8 cellular contexts compared by ENCODE assay signal in genomic region chr14:51978566-51979398, GRCh38. TPM values are rescaled to one million over a fixed set of nuclear protein-coding genes. Genes with fewer than 3 reads are reported as not detected.
DNase-seq lines count a peak whose midpoint lies in the region; ATAC-seq and TF ChIP-seq lines count a peak whose summit lies in the region.

No MANE protein-coding gene starts in this region.

- no peaks in the 10 kb centered on the region for H3K36me3 Mint-ChIP-seq in CD4-positive, alpha-beta memory T cell
- no peaks in the 10 kb centered on the region for H3K36me3 Mint-ChIP-seq in activated naive CD8-positive, alpha-beta T cell treated with anti-CD3 and anti-CD28 coated beads for 36 hours

- H3K4me1 Mint-ChIP-seq in CD4-positive, alpha-beta memory T cell = peaks cover 0 to 6% (median 5%) of the 10 kb centered on the region in 4 donors
- H3K4me1 Mint-ChIP-seq in activated naive CD8-positive, alpha-beta T cell treated with anti-CD3 and anti-CD28 coated beads for 36 hours = peaks cover 10% of the 10 kb centered on the region

- peaks cover 7% of the 10 kb centered on the region for H3K4me1 ChIP-seq in CD4-positive, alpha-beta memory T cell (ENCODE audit: insufficient read depth, low read length)
- H3K4me1 ChIP-seq in psoas muscle = no peaks in the 10 kb centered on the region
- peaks cover 0 to 2% of the 10 kb centered on the region in 2 donors for H3K4me1 ChIP-seq in aorta (ENCODE audit: control insufficient read depth in 1 of 2, insufficient read depth in 2 of 2, low read length in 2 of 2)

- H3K27me3 Mint-ChIP-seq in CD4-positive, alpha-beta memory T cell = no peaks in the 10 kb centered on the region
- peaks cover 5% of the 10 kb centered on the region for H3K27me3 Mint-ChIP-seq in activated naive CD8-positive, alpha-beta T cell treated with anti-CD3 and anti-CD28 coated beads for 36 hours

- H3K9me3 ChIP-seq in CD4-positive, alpha-beta memory T cell (ENCODE audit: control insufficient read depth in 1 of 2, low read length in 2 of 2) = no peaks in the 10 kb centered on the region
- H3K9me3 ChIP-seq in SU-DHL-6 (ENCODE audit: insufficient read depth, low read length) (no peaks in the 10 kb centered on the region), psoas muscle (no peaks in the 10 kb centered on the region), aorta (ENCODE audit: control insufficient read depth, low read length) (no peaks in the 10 kb centered on the region)

- POLR2A ChIA-PET in CD4-positive, alpha-beta memory T cell (lab: Charles Lee; ENCODE audit: partially characterized antibody) = interaction anchor here (0.8 to 1.8 kb wide), 5 partner anchors 106 to 199 kb away, joined by 3 to 8 read pairs (median 4); partner anchors contain the start of gene GNG2

- no peaks in the 10 kb centered on the region for H4K20me1 ChIP-seq in SU-DHL-6 (ENCODE audit: low read depth, low read length)

- H3K9me2 ChIP-seq in SU-DHL-6 (replicated peaks; ENCODE audit: insufficient read depth, low read length) = no peaks in the 10 kb centered on the region

- H3K9ac ChIP-seq in SU-DHL-6 (ENCODE audit: low read length) = no peak overlapping the region

- H3F3A ChIP-seq in SU-DHL-6 (ENCODE audit: insufficient read depth) = no peaks in the 10 kb centered on the region

- no peaks in the 10 kb centered on the region for H3K79me2 ChIP-seq in SU-DHL-6 (ENCODE audit: insufficient read depth, low read length)

- no peaks in the 10 kb centered on the region for H3K36me3 ChIP-seq in CD4-positive, alpha-beta memory T cell (ENCODE audit: insufficient read depth, low read length)
- no peaks in the 10 kb centered on the region for H3K36me3 ChIP-seq in SU-DHL-6 (ENCODE audit: low read length)
- no peaks in the 10 kb centered on the region for H3K36me3 ChIP-seq in psoas muscle (ENCODE audit: insufficient read depth in 1 of 2, low read depth in 1 of 2)
- no peaks in the 10 kb centered on the region for H3K36me3 ChIP-seq in aorta (ENCODE audit: control insufficient read depth in 1 of 2, insufficient read depth in 2 of 2, low read length in 1 of 2)

- H3K27me3 ChIP-seq in CD4-positive, alpha-beta memory T cell (ENCODE audit: insufficient read depth, low read length) = no peaks in the 10 kb centered on the region
- no peaks in the 10 kb centered on the region for H3K27me3 ChIP-seq in SU-DHL-6 (ENCODE audit: low read length)
- no peaks in the 10 kb centered on the region for H3K27me3 ChIP-seq in psoas muscle (ENCODE audit: insufficient read depth in 3 of 3, low read length in 2 of 3)
- no peaks in the 10 kb centered on the region for H3K27me3 ChIP-seq in aorta (ENCODE audit: control insufficient read depth in 1 of 2, insufficient read depth in 2 of 2, low read length in 1 of 2)

- H3K4me3 ChIP-seq in CD4-positive, alpha-beta memory T cell (ENCODE audit: low read length in 2 of 2) = no peak overlapping the region
- no peak overlapping the region for H3K4me3 ChIP-seq in SU-DHL-6 (ENCODE audit: insufficient read depth, low read length, poor library complexity, severe bottlenecking)
- H3K4me3 ChIP-seq in psoas muscle = no peak overlapping the region
- no peak overlapping the region for H3K4me3 ChIP-seq in aorta (ENCODE audit: low read length in 2 of 2)

- no peaks in the 10 kb centered on the region for H3K9me3 Mint-ChIP-seq in CD4-positive, alpha-beta memory T cell
- H3K9me3 Mint-ChIP-seq in activated naive CD8-positive, alpha-beta T cell treated with anti-CD3 and anti-CD28 coated beads for 36 hours = peaks cover under 1% of the 10 kb centered on the region

- peak overlapping the region in 1 of 8 donors; percentile 34 for H3K4me3 Mint-ChIP-seq in CD4-positive, alpha-beta memory T cell
- H3K4me3 Mint-ChIP-seq in activated naive CD8-positive, alpha-beta T cell treated with anti-CD3 and anti-CD28 coated beads for 36 hours = no peak overlapping the region

- ATAC-seq in GM21786 (IDR thresholded peaks at IDR 0.05; ENCODE audit: unreplicated experiment) = peak; percentile 74
- peak; percentile 56 to 85 (median 65) for ATAC-seq in psoas muscle
- ATAC-seq in aorta (ENCODE audit: low FRiP score) = peak; percentile 82

- CTCF ChIA-PET in CD4-positive, alpha-beta memory T cell (lab: Charles Lee; ENCODE audit: partially characterized antibody) = interaction anchor here (0.7 to 4.7 kb wide), 49 partner anchors 9 to 700 kb away, joined by 3 to 78 read pairs (median 4); partner anchors contain the start of genes FRMD6, GNG2 and RTRAF

- H3K4me2 ChIP-seq in SU-DHL-6 (ENCODE audit: low read depth, low read length, poor library complexity, severe bottlenecking) = no peak overlapping the region

- DNase-seq in CD4-positive, alpha-beta memory T cell = peak; percentile 71 to 76 (median 73)
- DNase-seq in NCI-H1417 (lab: John Stamatoyannopoulos, UW) (peak; percentile 83 to 94 (median 88)), cardiac septum (ENCODE audit: low spot score) (peak; percentile 90), psoas muscle (peak; percentile 73 to 84), aorta (peak; percentile 87 to 91)
- peak; percentile 72 for DNase-seq in activated naive CD8-positive, alpha-beta T cell treated with anti-CD3 and anti-CD28 coated beads for 36 hours

- 19 to 21% (median 20%) methylated on average over 13 of the region's 13 CpGs for WGBS in psoas muscle, 3 donors
- WGBS in aorta, 2 donors = 9 to 10% methylated on average over 13 of the region's 13 CpGs

- intact Hi-C loops in CD4-positive, alpha-beta memory T cell (cut with micrococcal nuclease) = loop anchor here (1.0 kb wide), 3 partner anchors 118 to 198 kb away; partner anchors contain the start of gene GNG2
- intact Hi-C loops in cardiac septum (cut with DNase I) (loop anchor here (2.0 to 10.0 kb wide), 2 partner anchors 124 to 194 kb away; no protein-coding TSS in a partner anchor), psoas muscle (cut with DNase I) (loop anchor here in 1 of 2 donors (5.0 kb wide), 1 partner anchor 196 kb away; no protein-coding TSS in a partner anchor), aorta (cut with DNase I) (no loop called here)

- TF ChIP-seq CTCF in SU-DHL-6 (IDR thresholded peaks at IDR 0.05; ENCODE audit: insufficient read depth, low read length, poor library complexity, severe bottlenecking) (peak; percentile 96), psoas muscle (IDR thresholded peaks at IDR 0.05) (peak; percentile 91)

- peak overlapping the region in 2 of 7 donors; percentile 47 to 48 for H3K27ac Mint-ChIP-seq in CD4-positive, alpha-beta memory T cell
- no peak overlapping the region for H3K27ac Mint-ChIP-seq in activated naive CD8-positive, alpha-beta T cell treated with anti-CD3 and anti-CD28 coated beads for 36 hours

- peak overlapping the region; percentile 24 for H2AFZ ChIP-seq in SU-DHL-6 (ENCODE audit: low read depth, low read length, severe bottlenecking)

- no peak overlapping the region for H3K27ac ChIP-seq in CD4-positive, alpha-beta memory T cell (ENCODE audit: low read depth, low read length)
- no peak overlapping the region for H3K27ac ChIP-seq in SU-DHL-6 (ENCODE audit: low read depth, low read length)
- H3K27ac ChIP-seq in psoas muscle = no peak overlapping the region
- no peak overlapping the region for H3K27ac ChIP-seq in aorta (ENCODE audit: low read depth in 1 of 2, low read length in 2 of 2)

RNA-seq across cellular contexts. Expression of gene RTRAF, which starts 10.6 kb away (rescaled TPM):
- 100 to 1,000 TPM; 105 to 114 TPM for total RNA-seq in CD4-positive, alpha-beta memory T cell
- 100 to 1,000 TPM; 162 to 201 TPM for polyA plus RNA-seq in CD4-positive, alpha-beta memory T cell
- total RNA-seq in activated naive CD8-positive, alpha-beta T cell treated with anti-CD3 and anti-CD28 coated beads for 36 hours = 100 to 1,000 TPM; 235 to 243 TPM
- 159 TPM for total RNA-seq in cardiac septum
- total RNA-seq in psoas muscle = 100 to 1,000 TPM; 153 to 174 (median 166) TPM
- polyA plus RNA-seq in psoas muscle = 100 to 1,000 TPM; 110 to 151 (median 135) TPM
- total RNA-seq in aorta = 100 to 1,000 TPM; 110 to 117 TPM
- polyA plus RNA-seq in aorta = 100 to 1,000 TPM; 109 to 117 TPM

Comparison
In these comparisons a context has a peak if more than half of its experiments do, and no peak if none do; other contexts are left out.
1. intact Hi-C loops: an anchor here in CD4-positive, alpha-beta memory T cell (1.0 kb wide) and cardiac septum (2.0 to 10.0 kb wide); none called in aorta.